Comparison of ENCODE assay signal across 1 cellular context in the genomic region with DNA sequence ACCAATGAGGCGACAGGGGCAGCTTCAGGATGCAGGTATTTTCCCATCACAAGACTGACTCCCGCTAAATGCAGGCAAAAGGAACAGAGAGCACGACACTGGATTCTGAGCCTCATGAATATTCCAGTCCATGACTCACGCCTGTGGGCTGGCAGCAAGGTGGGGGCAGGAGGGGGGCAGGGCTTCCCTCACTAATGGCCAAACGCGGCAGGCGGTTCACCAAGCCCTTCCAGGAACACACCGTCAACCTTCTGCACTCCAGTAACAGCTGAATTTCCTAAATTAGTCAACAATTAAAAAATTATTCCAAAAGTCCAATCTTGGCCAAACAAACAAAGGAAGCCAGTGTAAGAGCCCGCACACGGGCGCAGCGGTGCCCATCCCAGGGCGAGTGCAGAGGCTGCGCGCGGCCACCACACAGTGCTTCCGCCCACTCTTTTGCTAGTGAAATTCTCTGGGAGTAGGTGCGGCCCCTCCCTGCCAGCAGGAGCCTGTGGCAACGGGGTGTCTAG.
TF ChIP-seq lines count a peak whose summit lies in the region.

No MANE protein-coding gene starts in this region.

TF ChIP-seq in K562, 482 proteins besides CTCF, POLR2A, EP300 and RAD21 (continued from another document):
- TF ChIP-seq, protein P1, sequence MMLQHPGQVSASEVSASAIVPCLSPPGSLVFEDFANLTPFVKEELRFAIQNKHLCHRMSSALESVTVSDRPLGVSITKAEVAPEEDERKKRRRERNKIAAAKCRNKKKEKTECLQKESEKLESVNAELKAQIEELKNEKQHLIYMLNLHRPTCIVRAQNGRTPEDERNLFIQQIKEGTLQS (IDR thresholded peaks at IDR 0.05): peak; percentile 49
- TF ChIP-seq, protein P1 (CRISPR knock-in tag; conservative IDR thresholded peaks at IDR 0.05): no peak
- TF ChIP-seq, protein P2, sequence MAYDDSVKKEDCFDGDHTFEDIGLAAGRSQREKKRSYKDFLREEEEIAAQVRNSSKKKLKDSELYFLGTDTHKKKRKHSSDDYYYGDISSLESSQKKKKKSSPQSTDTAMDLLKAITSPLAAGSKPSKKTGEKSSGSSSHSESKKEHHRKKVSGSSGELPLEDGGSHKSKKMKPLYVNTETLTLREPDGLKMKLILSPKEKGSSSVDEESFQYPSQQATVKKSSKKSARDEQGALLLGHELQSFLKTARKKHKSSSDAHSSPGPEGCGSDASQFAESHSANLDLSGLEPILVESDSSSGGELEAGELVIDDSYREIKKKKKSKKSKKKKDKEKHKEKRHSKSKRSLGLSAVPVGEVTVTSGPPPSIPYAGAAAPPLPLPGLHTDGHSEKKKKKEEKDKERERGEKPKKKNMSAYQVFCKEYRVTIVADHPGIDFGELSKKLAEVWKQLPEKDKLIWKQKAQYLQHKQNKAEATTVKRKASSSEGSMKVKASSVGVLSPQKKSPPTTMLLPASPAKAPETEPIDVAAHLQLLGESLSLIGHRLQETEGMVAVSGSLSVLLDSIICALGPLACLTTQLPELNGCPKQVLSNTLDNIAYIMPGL (CRISPR knock-in tag; IDR thresholded peaks at IDR 0.05): no peak
- no peak for TF ChIP-seq SREBF1 (IDR thresholded peaks at IDR 0.05; ENCODE audit: borderline replicate concordance, low read depth, low read length)
- TF ChIP-seq, protein P3, sequence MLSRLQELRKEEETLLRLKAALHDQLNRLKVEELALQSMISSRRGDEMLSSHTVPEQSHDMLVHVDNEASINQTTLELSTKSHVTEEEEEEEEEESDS (CRISPR knock-in tag; IDR thresholded peaks at IDR 0.05): no peak
- no peak for TF ChIP-seq SMAD2 (IDR thresholded peaks at IDR 0.05; ENCODE audit: low read depth, low read length)
- TF ChIP-seq, protein P4, sequence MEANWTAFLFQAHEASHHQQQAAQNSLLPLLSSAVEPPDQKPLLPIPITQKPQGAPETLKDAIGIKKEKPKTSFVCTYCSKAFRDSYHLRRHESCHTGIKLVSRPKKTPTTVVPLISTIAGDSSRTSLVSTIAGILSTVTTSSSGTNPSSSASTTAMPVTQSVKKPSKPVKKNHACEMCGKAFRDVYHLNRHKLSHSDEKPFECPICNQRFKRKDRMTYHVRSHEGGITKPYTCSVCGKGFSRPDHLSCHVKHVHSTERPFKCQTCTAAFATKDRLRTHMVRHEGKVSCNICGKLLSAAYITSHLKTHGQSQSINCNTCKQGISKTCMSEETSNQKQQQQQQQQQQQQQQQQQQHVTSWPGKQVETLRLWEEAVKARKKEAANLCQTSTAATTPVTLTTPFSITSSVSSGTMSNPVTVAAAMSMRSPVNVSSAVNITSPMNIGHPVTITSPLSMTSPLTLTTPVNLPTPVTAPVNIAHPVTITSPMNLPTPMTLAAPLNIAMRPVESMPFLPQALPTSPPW (CRISPR knock-in tag; IDR thresholded peaks at IDR 0.05): peak; percentile 70
- no peak for TF ChIP-seq TCF7 (IDR thresholded peaks at IDR 0.05; ENCODE audit: borderline replicate concordance)
- no peak for TF ChIP-seq PRMT5 (CRISPR knock-in tag; IDR thresholded peaks at IDR 0.05)
- TF ChIP-seq, protein P5, sequence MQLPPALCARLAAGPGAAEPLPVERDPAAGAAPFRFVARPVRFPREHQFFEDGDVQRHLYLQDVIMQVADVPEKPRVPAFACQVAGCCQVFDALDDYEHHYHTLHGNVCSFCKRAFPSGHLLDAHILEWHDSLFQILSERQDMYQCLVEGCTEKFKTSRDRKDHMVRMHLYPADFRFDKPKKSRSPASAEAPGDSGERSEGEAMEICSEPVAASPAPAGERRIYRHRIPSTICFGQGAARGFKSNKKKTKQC (CRISPR knock-in tag; IDR thresholded peaks at IDR 0.05): no peak
- TF ChIP-seq RBM39 (optimal IDR thresholded peaks at IDR 0.05; ENCODE audit: low read depth, low read length): no peak
- TF ChIP-seq ZNF311 (CRISPR knock-in tag; IDR thresholded peaks at IDR 0.05): no peak
- TF ChIP-seq, protein P6, sequence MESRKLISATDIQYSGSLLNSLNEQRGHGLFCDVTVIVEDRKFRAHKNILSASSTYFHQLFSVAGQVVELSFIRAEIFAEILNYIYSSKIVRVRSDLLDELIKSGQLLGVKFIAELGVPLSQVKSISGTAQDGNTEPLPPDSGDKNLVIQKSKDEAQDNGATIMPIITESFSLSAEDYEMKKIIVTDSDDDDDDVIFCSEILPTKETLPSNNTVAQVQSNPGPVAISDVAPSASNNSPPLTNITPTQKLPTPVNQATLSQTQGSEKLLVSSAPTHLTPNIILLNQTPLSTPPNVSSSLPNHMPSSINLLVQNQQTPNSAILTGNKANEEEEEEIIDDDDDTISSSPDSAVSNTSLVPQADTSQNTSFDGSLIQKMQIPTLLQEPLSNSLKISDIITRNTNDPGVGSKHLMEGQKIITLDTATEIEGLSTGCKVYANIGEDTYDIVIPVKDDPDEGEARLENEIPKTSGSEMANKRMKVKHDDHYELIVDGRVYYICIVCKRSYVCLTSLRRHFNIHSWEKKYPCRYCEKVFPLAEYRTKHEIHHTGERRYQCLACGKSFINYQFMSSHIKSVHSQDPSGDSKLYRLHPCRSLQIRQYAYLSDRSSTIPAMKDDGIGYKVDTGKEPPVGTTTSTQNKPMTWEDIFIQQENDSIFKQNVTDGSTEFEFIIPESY (CRISPR knock-in tag; IDR thresholded peaks at IDR 0.05): peak; percentile 77
- no peak for TF ChIP-seq ZNF384 (IDR thresholded peaks at IDR 0.05; ENCODE audit: low read depth, low read length)
- TF ChIP-seq ZNF717 (CRISPR knock-in tag; IDR thresholded peaks at IDR 0.05): no peak
- no peak for TF ChIP-seq ETV5 (CRISPR knock-in tag; IDR thresholded peaks at IDR 0.05; ENCODE audit: low read depth)
- peak; percentile 53 for TF ChIP-seq JUND (IDR thresholded peaks at IDR 0.05; ENCODE audit: borderline replicate concordance, low read depth, low read length)
- no peak for TF ChIP-seq JUND (tag; IDR thresholded peaks at IDR 0.05; ENCODE audit: borderline replicate concordance, low read depth, low read length)
- TF ChIP-seq TAF1 (IDR thresholded peaks at IDR 0.05; ENCODE audit: control insufficient read depth, extremely low read depth, insufficient read depth, low read length, severe bottlenecking): no peak
- TF ChIP-seq, protein P7, sequence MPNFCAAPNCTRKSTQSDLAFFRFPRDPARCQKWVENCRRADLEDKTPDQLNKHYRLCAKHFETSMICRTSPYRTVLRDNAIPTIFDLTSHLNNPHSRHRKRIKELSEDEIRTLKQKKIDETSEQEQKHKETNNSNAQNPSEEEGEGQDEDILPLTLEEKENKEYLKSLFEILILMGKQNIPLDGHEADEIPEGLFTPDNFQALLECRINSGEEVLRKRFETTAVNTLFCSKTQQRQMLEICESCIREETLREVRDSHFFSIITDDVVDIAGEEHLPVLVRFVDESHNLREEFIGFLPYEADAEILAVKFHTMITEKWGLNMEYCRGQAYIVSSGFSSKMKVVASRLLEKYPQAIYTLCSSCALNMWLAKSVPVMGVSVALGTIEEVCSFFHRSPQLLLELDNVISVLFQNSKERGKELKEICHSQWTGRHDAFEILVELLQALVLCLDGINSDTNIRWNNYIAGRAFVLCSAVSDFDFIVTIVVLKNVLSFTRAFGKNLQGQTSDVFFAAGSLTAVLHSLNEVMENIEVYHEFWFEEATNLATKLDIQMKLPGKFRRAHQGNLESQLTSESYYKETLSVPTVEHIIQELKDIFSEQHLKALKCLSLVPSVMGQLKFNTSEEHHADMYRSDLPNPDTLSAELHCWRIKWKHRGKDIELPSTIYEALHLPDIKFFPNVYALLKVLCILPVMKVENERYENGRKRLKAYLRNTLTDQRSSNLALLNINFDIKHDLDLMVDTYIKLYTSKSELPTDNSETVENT (CRISPR knock-in tag; IDR thresholded peaks at IDR 0.05): no peak
- no peak for TF ChIP-seq ZNF316 (IDR thresholded peaks at IDR 0.05)
- no peak for TF ChIP-seq RBFOX2 (IDR thresholded peaks at IDR 0.05; ENCODE audit: low read depth, low read length)
